7 cellular contexts compared by ENCODE assay signal in the genomic region with DNA sequence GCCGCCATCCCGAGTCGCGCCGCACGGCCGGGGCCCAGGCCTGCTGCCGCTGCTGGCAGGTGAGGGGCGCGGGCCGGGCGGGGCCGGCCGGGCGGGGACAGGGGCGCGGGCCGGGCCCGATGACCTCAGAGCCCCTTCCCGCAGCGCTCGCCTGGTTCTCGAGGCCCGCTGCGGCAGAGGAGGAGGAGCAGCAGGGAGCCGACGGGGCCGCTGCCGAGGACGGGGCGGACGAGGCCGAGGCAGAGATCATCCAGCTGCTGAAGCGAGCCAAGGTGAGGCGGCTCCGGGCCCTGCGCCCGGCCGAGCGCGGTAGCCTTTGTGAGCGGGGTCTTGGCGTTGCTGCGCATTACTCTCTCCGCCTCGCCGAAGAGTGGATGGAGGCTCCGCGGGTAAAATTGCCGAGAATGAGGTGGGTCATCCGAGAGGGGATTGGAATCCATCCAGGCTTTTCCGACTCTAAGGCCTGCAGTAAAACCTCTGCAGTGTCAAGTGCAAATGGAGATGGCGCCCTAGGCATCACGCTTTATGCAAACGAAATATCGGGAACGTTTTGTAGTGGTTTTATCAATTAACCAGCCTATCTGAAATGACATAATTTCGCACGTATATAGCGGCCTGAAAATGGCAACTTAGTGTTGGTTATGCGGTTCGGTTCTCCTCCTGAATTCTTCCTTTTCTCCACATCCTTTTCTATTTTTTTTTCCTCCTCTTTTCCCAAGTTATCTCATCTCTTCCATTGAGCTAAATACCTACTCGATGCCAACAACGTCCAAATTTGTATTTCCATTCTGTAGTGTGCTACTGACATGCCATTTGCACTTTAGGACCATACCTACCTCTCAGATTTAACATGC. TPM values are rescaled to one million over a fixed set of nuclear protein-coding genes. Genes with fewer than 3 reads are reported as not detected.
A peak's percentile ranks its signal among the peaks of the same experiment; 100 is the strongest.
DNase-seq lines count a peak whose midpoint lies in the region; ATAC-seq and TF ChIP-seq lines count a peak whose summit lies in the region.

No MANE protein-coding gene starts in this region.

- H3K4me3 ChIP-seq in GM08714 (ENCODE audit: low read length) = peak overlapping the region; percentile 89
- peak overlapping the region; percentile 60 to 71 for H3K4me3 ChIP-seq in gastroesophageal sphincter
- H3K4me3 ChIP-seq in parathyroid adenoma (ENCODE audit: low read depth, low read length) = peak overlapping the region; percentile 82

- H3K27ac ChIP-seq in gastroesophageal sphincter = peak overlapping the region; percentile 85 to 98 (median 94)
- H3K27ac ChIP-seq in parathyroid adenoma = peak overlapping the region; percentile 73

- WGBS in gastroesophageal sphincter (ENCODE audit: low coverage in 1 of 2), 2 donors = 2 to 7% methylated on average over 12 to 19 of the region's 64 CpGs

- H3K9me3 Mint-ChIP-seq in IgD-negative memory B cell = peaks cover 0 to 2% (median 0%) of the 10 kb centered on the region in 3 donors
- H3K9me3 Mint-ChIP-seq in activated CD8-positive, alpha-beta T cell treated with anti-CD3 and anti-CD28 coated beads for 36 hours = peaks cover 9% of the 10 kb centered on the region

- DNase-seq in activated CD8-positive, alpha-beta T cell treated with anti-CD3 and anti-CD28 coated beads for 36 hours = peak; percentile 49

- no peak for TF ChIP-seq EP300 in gastroesophageal sphincter (IDR thresholded peaks at IDR 0.05)

- H3K4me3 Mint-ChIP-seq in IgD-negative memory B cell = peak overlapping the region; percentile 87 to 95 (median 94)
- peak overlapping the region; percentile 96 for H3K4me3 Mint-ChIP-seq in activated CD8-positive, alpha-beta T cell treated with anti-CD3 and anti-CD28 coated beads for 36 hours

- peaks cover 20% of the 10 kb centered on the region for H3K79me2 ChIP-seq in parathyroid adenoma

- H3K27ac Mint-ChIP-seq in IgD-negative memory B cell = peak overlapping the region; percentile 89 to 95 (median 91)
- H3K27ac Mint-ChIP-seq in activated CD8-positive, alpha-beta T cell treated with anti-CD3 and anti-CD28 coated beads for 36 hours = peak overlapping the region; percentile 92

- H3K27me3 ChIP-seq in gastroesophageal sphincter (no peaks in the 10 kb centered on the region), parathyroid adenoma (ENCODE audit: control insufficient read depth, insufficient read depth, low read length) (no peaks in the 10 kb centered on the region)

- POLR2A ChIA-PET in activated CD8-positive, alpha-beta T cell treated with anti-CD3 and anti-CD28 coated beads for 36 hours (lab: Charles Lee) = interaction anchor here (0.6 to 2.5 kb wide), 13 partner anchors 7 to 383 kb away, joined by 3 to 22 read pairs (median 4); partner anchors contain the start of genes ADORA2B and UBB

- TF ChIP-seq POLR2A in gastroesophageal sphincter (IDR thresholded peaks at IDR 0.05) = no peak

- peaks cover 0 to 48% of the 10 kb centered on the region in 2 donors for H3K36me3 ChIP-seq in gastroesophageal sphincter
- H3K36me3 ChIP-seq in parathyroid adenoma (ENCODE audit: control insufficient read depth, insufficient read depth, low read length) = no peaks in the 10 kb centered on the region

- H3K36me3 Mint-ChIP-seq in IgD-negative memory B cell = peaks cover 10% of the 10 kb centered on the region
- H3K36me3 Mint-ChIP-seq in activated CD8-positive, alpha-beta T cell treated with anti-CD3 and anti-CD28 coated beads for 36 hours (ENCODE audit: low read depth) = peaks cover 46% of the 10 kb centered on the region

- no peaks in the 10 kb centered on the region for H3K27me3 Mint-ChIP-seq in IgD-negative memory B cell
- no peaks in the 10 kb centered on the region for H3K27me3 Mint-ChIP-seq in activated CD8-positive, alpha-beta T cell treated with anti-CD3 and anti-CD28 coated beads for 36 hours

- CTCF ChIA-PET in activated CD8-positive, alpha-beta T cell treated with anti-CD3 and anti-CD28 coated beads for 36 hours (lab: Charles Lee) = interaction anchor here (0.8 to 1.8 kb wide), 6 partner anchors 9 to 172 kb away, joined by 3 to 10 read pairs (median 3); partner anchors contain the start of gene ADORA2B

- peak overlapping the region; percentile 96 for H3K4me2 ChIP-seq in parathyroid adenoma (ENCODE audit: low read length)

- no peak for TF ChIP-seq CTCF in activated CD8-positive, alpha-beta T cell treated with anti-CD3 and anti-CD28 coated beads for 36 hours (IDR thresholded peaks at IDR 0.05)
- TF ChIP-seq CTCF in gastroesophageal sphincter (IDR thresholded peaks at IDR 0.05) = no peak
- no peak for TF ChIP-seq CTCF in parathyroid adenoma (IDR thresholded peaks at IDR 0.05)

- H3K4me1 ChIP-seq in gastroesophageal sphincter = peaks cover 3 to 36% (median 8%) of the 10 kb centered on the region in 3 donors
- no peaks in the 10 kb centered on the region for H3K4me1 ChIP-seq in parathyroid adenoma

- intact Hi-C loops in activated CD8-positive, alpha-beta T cell treated with anti-CD3 and anti-CD28 coated beads for 36 hours (cut with micrococcal nuclease) = loop anchor here (5.0 to 10.0 kb wide), 2 partner anchors 43 to 175 kb away; no protein-coding TSS in a partner anchor

- ATAC-seq in GM21526 (IDR thresholded peaks at IDR 0.05; ENCODE audit: low FRiP score, unreplicated experiment) = peak; percentile 26
- ATAC-seq in activated CD8-positive, alpha-beta T cell treated with anti-CD3 and anti-CD28 coated beads for 36 hours = no peak
- peak; percentile 47 for ATAC-seq in gastroesophageal sphincter
- no peak for ATAC-seq in HG03457 (IDR thresholded peaks at IDR 0.05; ENCODE audit: unreplicated experiment)

- H3K9me3 ChIP-seq in gastroesophageal sphincter (peaks cover 0 to 4% (median 0%) of the 10 kb centered on the region in 3 donors), parathyroid adenoma (ENCODE audit: control insufficient read depth, low read length) (no peaks in the 10 kb centered on the region)

- peaks cover 20 to 29% (median 25%) of the 10 kb centered on the region in 3 donors for H3K4me1 Mint-ChIP-seq in IgD-negative memory B cell
- H3K4me1 Mint-ChIP-seq in activated CD8-positive, alpha-beta T cell treated with anti-CD3 and anti-CD28 coated beads for 36 hours (ENCODE audit: low read depth) = peaks cover 28% of the 10 kb centered on the region

- peak overlapping the region; percentile 81 for H2AFZ ChIP-seq in parathyroid adenoma

- H3K9ac ChIP-seq in parathyroid adenoma = peak overlapping the region; percentile 79

RNA-seq across cellular contexts. Expression of gene TTC19, which starts 0.6 kb away (rescaled TPM):
- 30.6 TPM for polyA plus RNA-seq in IgD-negative memory B cell
- total RNA-seq in activated CD8-positive, alpha-beta T cell treated with anti-CD3 and anti-CD28 coated beads for 36 hours = 10 to 100 TPM; 24.7 to 26.0 TPM
- 10 to 100 TPM; 22.1 to 57.1 (median 40.0) TPM for total RNA-seq in gastroesophageal sphincter

RNA-seq across cellular contexts. Expression of gene ZSWIM7, which starts 0.7 kb away (rescaled TPM):
- polyA plus RNA-seq in IgD-negative memory B cell = 70.8 TPM
- total RNA-seq in activated CD8-positive, alpha-beta T cell treated with anti-CD3 and anti-CD28 coated beads for 36 hours = 10 to 100 TPM; 14.5 to 18.2 TPM
- total RNA-seq in gastroesophageal sphincter = 10 to 100 TPM; 12.1 to 32.4 (median 13.6) TPM

RNA-seq across cellular contexts. Expression of gene ADORA2B, which starts 55.3 kb away (rescaled TPM):
- 1.2 TPM for polyA plus RNA-seq in IgD-negative memory B cell
- total RNA-seq in activated CD8-positive, alpha-beta T cell treated with anti-CD3 and anti-CD28 coated beads for 36 hours = 1 to 10 TPM; 4.2 to 5.4 TPM
- total RNA-seq in gastroesophageal sphincter = 1 to 10 TPM in 2 of 4 donors, under 1 TPM in 1, not detected in 1; 0.40 to 2.0 (median 1.2) TPM

Comparison
In these comparisons a context has a peak if more than half of its experiments do, and no peak if none do; other contexts are left out.
1. ATAC-seq: peak in GM21526 (single experiment) and gastroesophageal sphincter (single experiment); none in activated CD8-positive, alpha-beta T cell treated with anti-CD3 and anti-CD28 coated beads for 36 hours (single experiment) and HG03457 (single experiment).
2. Peak in every context shown above with its lines, with median percentiles within 50 percentile points of each other: H3K4me3 ChIP-seq.